ENCODE assay signal across 11 cellular contexts in genomic region chr11:119376197-119376847, GRCh38. TPM values are rescaled to one million over a fixed set of nuclear protein-coding genes. Genes with fewer than 3 reads are reported as not detected.
DNase-seq lines count a peak whose midpoint lies in the region; ATAC-seq and TF ChIP-seq lines count a peak whose summit lies in the region.
"Had no signal": no experiment of that assay in that cellular context is flagged by ENCODE, and none has a peak within 500 bp of the region (broad histone marks: within the 10 kb centered on the region; RNA-seq: fewer than 3 reads in every experiment).

No MANE protein-coding gene starts in this region.

- whole genome bisulfite sequencing in hepatocyte (ENCODE audit: low lambda C conversion rate, missing lambda C conversion rate): 79% methylated on average over 11 of the region's 11 CpGs

- H3K36me3 ChIP-seq in uterus (no peaks in the 10 kb centered on the region), hepatocyte (replicated peaks; ENCODE audit: insufficient read depth, low read depth) (no peaks in the 10 kb centered on the region)

- no peaks in the 10 kb centered on the region for H4K20me1 ChIP-seq in hepatocyte (ENCODE audit: insufficient read depth, poor library complexity, severe bottlenecking)

- H3K4me2 ChIP-seq in hepatocyte: no peak overlapping the region

- ATAC-seq in GM18511 (IDR thresholded peaks at IDR 0.05; ENCODE audit: unreplicated experiment) (no peak), GM18861 (IDR thresholded peaks at IDR 0.05; ENCODE audit: unreplicated experiment) (no peak)

- H3K36me3 Mint-ChIP-seq in activated CD4-positive, alpha-beta memory T cell treated with anti-CD3 and anti-CD28 coated beads, Interleukin-2, amount 10 ng/mL, durations not matched to agents 7 days and 5 days (ENCODE audit: low read depth): no peaks in the 10 kb centered on the region
- no peaks in the 10 kb centered on the region for H3K36me3 Mint-ChIP-seq in activated CD4-positive, alpha-beta memory T cell treated with anti-CD3 and anti-CD28 coated beads for 36 hours
- no peaks in the 10 kb centered on the region for H3K36me3 Mint-ChIP-seq in chondrocyte (ENCODE audit: low read depth)

- intact Hi-C loops in activated CD4-positive, alpha-beta memory T cell treated with anti-CD3 and anti-CD28 coated beads for 36 hours (cut with micrococcal nuclease): no loop called here
- intact Hi-C loops in uterus (cut with DNase I; ENCODE audit: low total_unique reads): no loop called here

- no peaks in the 10 kb centered on the region for H3K27me3 ChIP-seq in uterus
- H3K27me3 ChIP-seq in hepatocyte: no peaks in the 10 kb centered on the region

- no peak overlapping the region for H3K4me3 ChIP-seq in uterus
- H3K4me3 ChIP-seq in hepatocyte: no peak overlapping the region

- peak; percentile 13 for DNase-seq in activated CD4-positive, alpha-beta memory T cell treated with anti-CD3 and anti-CD28 coated beads, Interleukin-2, amount 10 ng/mL, durations not matched to agents 7 days and 5 days
- no peak for DNase-seq in activated CD4-positive, alpha-beta memory T cell treated with anti-CD3 and anti-CD28 coated beads for 36 hours
- DNase-seq in chondrocyte (ENCODE audit: low spot score): peak; percentile 74
- peak; percentile 95 for DNase-seq in midbrain (lab: John Stamatoyannopoulos, UW)
- peak in 1 of 2 donors; percentile 52 for DNase-seq in uterus
- DNase-seq in hepatocyte (ENCODE audit: low spot score): no peak
- DNase-seq: activated CD4-positive, alpha-beta T cell treated with anti-CD3 and anti-CD28 coated beads for 1 hour had no signal

- POLR2A ChIA-PET in activated CD4-positive, alpha-beta memory T cell treated with anti-CD3 and anti-CD28 coated beads, Interleukin-2, amount 10 ng/mL, durations not matched to agents 7 days and 5 days (lab: Charles Lee): interaction anchor here (0.8 to 1.7 kb wide), 2 partner anchors 15 to 38 kb away, joined by 3 to 4 read pairs; no protein-coding TSS in a partner anchor
- POLR2A ChIA-PET in activated CD4-positive, alpha-beta memory T cell treated with anti-CD3 and anti-CD28 coated beads for 36 hours (lab: Charles Lee): no interaction called here

- no peaks in the 10 kb centered on the region for H3K9me3 ChIP-seq in uterus
- no peaks in the 10 kb centered on the region for H3K9me3 ChIP-seq in hepatocyte (ENCODE audit: low read depth)

- peaks cover 2% of the 10 kb centered on the region for H3K27me3 Mint-ChIP-seq in activated CD4-positive, alpha-beta memory T cell treated with anti-CD3 and anti-CD28 coated beads, Interleukin-2, amount 10 ng/mL, durations not matched to agents 7 days and 5 days
- peaks cover under 1% of the 10 kb centered on the region for H3K27me3 Mint-ChIP-seq in activated CD4-positive, alpha-beta memory T cell treated with anti-CD3 and anti-CD28 coated beads for 36 hours
- no peaks in the 10 kb centered on the region for H3K27me3 Mint-ChIP-seq in chondrocyte (ENCODE audit: low read depth)

- H3K27ac ChIP-seq in uterus (peak overlapping the region; percentile 90 to 93), hepatocyte (no peak overlapping the region)

- no peaks in the 10 kb centered on the region for H3K9me2 ChIP-seq in hepatocyte (replicated peaks; ENCODE audit: insufficient read depth)

- H3K79me2 ChIP-seq in hepatocyte: no peaks in the 10 kb centered on the region

- no peak overlapping the region for H3K4me3 Mint-ChIP-seq in activated CD4-positive, alpha-beta memory T cell treated with anti-CD3 and anti-CD28 coated beads, Interleukin-2, amount 10 ng/mL, durations not matched to agents 7 days and 5 days
- H3K4me3 Mint-ChIP-seq in activated CD4-positive, alpha-beta memory T cell treated with anti-CD3 and anti-CD28 coated beads for 36 hours: no peak overlapping the region
- no peak overlapping the region for H3K4me3 Mint-ChIP-seq in chondrocyte (ENCODE audit: unreplicated experiment)

- no peak overlapping the region for H3K27ac Mint-ChIP-seq in activated CD4-positive, alpha-beta memory T cell treated with anti-CD3 and anti-CD28 coated beads, Interleukin-2, amount 10 ng/mL, durations not matched to agents 7 days and 5 days
- H3K27ac Mint-ChIP-seq in activated CD4-positive, alpha-beta memory T cell treated with anti-CD3 and anti-CD28 coated beads for 36 hours: no peak overlapping the region
- no peak overlapping the region for H3K27ac Mint-ChIP-seq in chondrocyte (ENCODE audit: unreplicated experiment)

- no peaks in the 10 kb centered on the region for H3K9me3 Mint-ChIP-seq in activated CD4-positive, alpha-beta memory T cell treated with anti-CD3 and anti-CD28 coated beads, Interleukin-2, amount 10 ng/mL, durations not matched to agents 7 days and 5 days
- H3K9me3 Mint-ChIP-seq in activated CD4-positive, alpha-beta memory T cell treated with anti-CD3 and anti-CD28 coated beads for 36 hours: no peaks in the 10 kb centered on the region
- H3K9me3 Mint-ChIP-seq in chondrocyte (ENCODE audit: low read depth): no peaks in the 10 kb centered on the region

- TF ChIP-seq POLR2A in uterus (IDR thresholded peaks at IDR 0.05): no peak

- H3K4me1 ChIP-seq in uterus (peaks cover 6 to 11% of the 10 kb centered on the region in 2 donors), hepatocyte (ENCODE audit: insufficient read depth) (peaks cover 14% of the 10 kb centered on the region)

- TF ChIP-seq CTCF in chondrocyte (IDR thresholded peaks at IDR 0.05): no peak
- no peak for TF ChIP-seq CTCF in uterus (IDR thresholded peaks at IDR 0.05)
- no peak for TF ChIP-seq CTCF in hepatocyte (IDR thresholded peaks at IDR 0.05; ENCODE audit: poor library complexity)

- CTCF ChIA-PET in activated CD4-positive, alpha-beta memory T cell treated with anti-CD3 and anti-CD28 coated beads, Interleukin-2, amount 10 ng/mL, durations not matched to agents 7 days and 5 days (lab: Charles Lee): interaction anchor here (0.9 to 11.3 kb wide), 6 partner anchors 14 to 99 kb away, joined by 3 to 115 read pairs (median 6); no protein-coding TSS in a partner anchor
- CTCF ChIA-PET in activated CD4-positive, alpha-beta memory T cell treated with anti-CD3 and anti-CD28 coated beads for 36 hours (lab: Charles Lee): interaction anchor here (0.7 to 12.5 kb wide), 6 partner anchors 8 to 100 kb away, joined by 3 to 237 read pairs (median 14); no protein-coding TSS in a partner anchor

- H2AFZ ChIP-seq in hepatocyte: no peak overlapping the region

- H3K4me1 Mint-ChIP-seq in activated CD4-positive, alpha-beta memory T cell treated with anti-CD3 and anti-CD28 coated beads, Interleukin-2, amount 10 ng/mL, durations not matched to agents 7 days and 5 days: peaks cover 9% of the 10 kb centered on the region
- H3K4me1 Mint-ChIP-seq in activated CD4-positive, alpha-beta memory T cell treated with anti-CD3 and anti-CD28 coated beads for 36 hours (ENCODE audit: low read depth): peaks cover 13% of the 10 kb centered on the region
- peaks cover 16% of the 10 kb centered on the region for H3K4me1 Mint-ChIP-seq in chondrocyte (ENCODE audit: low read depth)

RNA-seq across cellular contexts. Expression of gene USP2, which starts 5.2 kb away (rescaled TPM):
- under 1 TPM; 0.48 to 0.53 TPM for total RNA-seq in activated CD4-positive, alpha-beta memory T cell treated with anti-CD3 and anti-CD28 coated beads, Interleukin-2, amount 10 ng/mL, durations not matched to agents 7 days and 5 days
- 1 to 10 TPM; 1.4 to 2.2 TPM for total RNA-seq in activated CD4-positive, alpha-beta memory T cell treated with anti-CD3 and anti-CD28 coated beads for 36 hours
- total RNA-seq in chondrocyte (2.1 to 4.1 TPM (median 3.6 TPM) in 3 replicates), uterus (10 to 100 TPM in 1 of 4 donors, 1 to 10 TPM in 1, under 1 TPM in 1, not detected in 1; 0.29 to 28.2 (median 2.1) TPM), hepatocyte (7.3 and 8.1 TPM in 2 replicates)
- 23.5 and 35.7 TPM in 2 replicates for polyA plus RNA-seq in hepatocyte

RNA-seq across cellular contexts. Expression of gene MFRP, which starts 29.8 kb away (rescaled TPM):
- total RNA-seq in activated CD4-positive, alpha-beta memory T cell treated with anti-CD3 and anti-CD28 coated beads, Interleukin-2, amount 10 ng/mL, durations not matched to agents 7 days and 5 days: not detected
- total RNA-seq in activated CD4-positive, alpha-beta memory T cell treated with anti-CD3 and anti-CD28 coated beads for 36 hours: not detected
- total RNA-seq in chondrocyte (not detected in 3 replicates), uterus (under 1 TPM in 2 of 4 donors, not detected in 2; 0.07 to 0.26 TPM), hepatocyte (0.08 TPM in 1 of 2 replicates, not detected in the other)
- polyA plus RNA-seq in hepatocyte: not detected in 2 replicates
- total RNA-seq: epithelial cell of proximal tubule had no signal
- polyA plus RNA-seq: AG04450 had no signal

RNA-seq across cellular contexts. Expression of gene C1QTNF5, which starts 35.6 kb away (rescaled TPM):
- total RNA-seq in activated CD4-positive, alpha-beta memory T cell treated with anti-CD3 and anti-CD28 coated beads, Interleukin-2, amount 10 ng/mL, durations not matched to agents 7 days and 5 days: not detected
- total RNA-seq in activated CD4-positive, alpha-beta memory T cell treated with anti-CD3 and anti-CD28 coated beads for 36 hours: not detected
- total RNA-seq in chondrocyte (16.2 to 67.2 TPM (median 67.1 TPM) in 3 replicates), uterus (10 to 100 TPM in 3 of 4 donors, 1 to 10 TPM in 1; 6.5 to 40.2 (median 35.7) TPM), hepatocyte (12.5 and 13.7 TPM in 2 replicates)
- 18.0 and 23.6 TPM in 2 replicates for polyA plus RNA-seq in hepatocyte

RNA-seq across cellular contexts. Expression of gene RNF26, which starts 42.0 kb away (rescaled TPM):
- 10 to 100 TPM; 33.5 to 35.1 TPM for total RNA-seq in activated CD4-positive, alpha-beta memory T cell treated with anti-CD3 and anti-CD28 coated beads, Interleukin-2, amount 10 ng/mL, durations not matched to agents 7 days and 5 days
- total RNA-seq in activated CD4-positive, alpha-beta memory T cell treated with anti-CD3 and anti-CD28 coated beads for 36 hours: 10 to 100 TPM; 33.7 to 35.2 TPM
- total RNA-seq in chondrocyte: 22.8 to 26.0 TPM (median 24.3 TPM) in 3 replicates
- 10 to 100 TPM in 1 of 4 donors, 1 to 10 TPM in 3; 3.3 to 23.1 (median 6.8) TPM for total RNA-seq in uterus
- 15.5 and 15.8 TPM in 2 replicates for total RNA-seq in hepatocyte
- 35.5 and 46.9 TPM in 2 replicates for polyA plus RNA-seq in hepatocyte

RNA-seq across cellular contexts. Expression of gene THY1, which starts 46.6 kb away (rescaled TPM):
- 1 to 10 TPM; 1.3 to 2.0 TPM for total RNA-seq in activated CD4-positive, alpha-beta memory T cell treated with anti-CD3 and anti-CD28 coated beads, Interleukin-2, amount 10 ng/mL, durations not matched to agents 7 days and 5 days
- 1 to 10 TPM; 5.4 to 6.9 TPM for total RNA-seq in activated CD4-positive, alpha-beta memory T cell treated with anti-CD3 and anti-CD28 coated beads for 36 hours
- total RNA-seq in chondrocyte (198 to 219 TPM (median 215 TPM) in 3 replicates), uterus (10 to 100 TPM; 10.7 to 88.9 (median 41.3) TPM), hepatocyte (43.3 and 52.1 TPM in 2 replicates)
- 117 and 156 TPM in 2 replicates for polyA plus RNA-seq in hepatocyte

Comparison
In these comparisons a context has a peak if more than half of its experiments do, and no peak if none do; other contexts are left out.
1. DNase-seq: peak in activated CD4-positive, alpha-beta memory T cell treated with anti-CD3 and anti-CD28 coated beads, Interleukin-2, amount 10 ng/mL, durations not matched to agents 7 days and 5 days (single experiment), chondrocyte (single experiment) and midbrain (single experiment); none in activated CD4-positive, alpha-beta memory T cell treated with anti-CD3 and anti-CD28 coated beads for 36 hours (single experiment) and hepatocyte (single experiment).
2. RNA of gene C1QTNF5, which starts 35.6 kb away (total RNA-seq): 16.2 to 67.2 TPM in chondrocyte, 6.5 to 40.2 TPM in uterus and 12.5 to 13.7 TPM in hepatocyte; not detected in activated CD4-positive, alpha-beta memory T cell treated with anti-CD3 and anti-CD28 coated beads, Interleukin-2, amount 10 ng/mL, durations not matched to agents 7 days and 5 days and not detected in activated CD4-positive, alpha-beta memory T cell treated with anti-CD3 and anti-CD28 coated beads for 36 hours; every median in the first group is over 4 times any median in the second.